11 cellular contexts compared by ENCODE assay signal in the genomic region with DNA sequence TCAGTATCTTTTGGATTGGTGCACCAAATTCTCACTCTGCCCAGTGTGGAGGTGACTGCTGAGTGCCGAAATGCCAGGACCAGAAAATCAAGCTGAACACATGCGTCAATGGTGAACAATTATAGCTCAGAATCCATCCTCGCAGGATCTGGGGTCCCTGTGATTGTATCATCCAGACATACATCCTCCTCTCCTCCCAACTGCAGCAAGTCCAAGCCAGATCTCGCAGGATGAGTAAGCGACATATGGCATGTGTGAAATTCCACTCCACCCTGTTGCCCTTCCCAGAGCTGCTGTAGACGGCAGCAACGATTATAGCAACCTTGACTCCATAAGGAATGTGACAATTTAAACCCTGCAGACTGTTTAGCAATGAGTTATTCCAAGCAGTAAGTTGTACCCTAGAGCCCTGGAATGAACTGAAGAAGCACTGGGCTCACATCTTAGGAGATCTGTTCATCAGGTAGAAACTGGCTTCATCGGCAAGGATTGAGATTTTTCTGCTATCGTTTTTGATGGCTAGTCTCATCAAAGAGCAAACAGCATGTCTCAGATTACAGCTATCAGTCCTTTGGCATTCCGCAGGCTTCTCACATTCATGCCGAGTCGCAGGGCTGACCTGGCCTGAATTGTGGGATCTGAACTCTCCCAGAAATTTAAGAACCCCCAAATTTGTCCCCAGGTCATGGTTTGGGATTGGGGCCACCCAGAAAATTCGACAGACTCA. TPM values are rescaled to one million over a fixed set of nuclear protein-coding genes. Genes with fewer than 3 reads are reported as not detected.
A peak's percentile ranks its signal among the peaks of the same experiment; 100 is the strongest.
DNase-seq lines count a peak whose midpoint lies in the region; ATAC-seq and TF ChIP-seq lines count a peak whose summit lies in the region.
"Had no signal": no experiment of that assay in that cellular context is flagged by ENCODE, and none has a peak within 500 bp of the region (broad histone marks: within the 10 kb centered on the region; RNA-seq: fewer than 3 reads in every experiment).

No MANE protein-coding gene starts in this region.

- H3K18ac ChIP-seq in IMR-90 (ENCODE audit: low read depth, low read length): no peak overlapping the region

- TF ChIP-seq POLR2A in IMR-90 (IDR thresholded peaks at IDR 0.05; ENCODE audit: low read depth, low read length): no peak

- peaks cover 4% of the 10 kb centered on the region for H3K36me3 Mint-ChIP-seq in chondrocyte (ENCODE audit: low read depth)

- H2AK9ac ChIP-seq in IMR-90 (replicated peaks; ENCODE audit: low read depth, low read length, poor library complexity): no peak overlapping the region

- 6% methylated on average over 2 of the region's 13 CpGs; no CpG with 5 or more reads in 1 of the 2 experiments for WGBS in IMR-90 (ENCODE audit: extremely low coverage in 2 of 2, insufficient read length in 1 of 2), 2 experiments

- no peak overlapping the region for H3K4ac ChIP-seq in IMR-90 (ENCODE audit: low read depth, low read length)

- no peak overlapping the region for H2BK15ac ChIP-seq in IMR-90 (ENCODE audit: low read depth, low read length)

- no peak overlapping the region for H4K5ac ChIP-seq in IMR-90 (ENCODE audit: low read depth, low read length)

- H3K9me3 ChIP-seq in IMR-90 (ENCODE audit: control insufficient read depth, insufficient read depth, low read length): peaks cover 4% of the 10 kb centered on the region
- H3K9me3 ChIP-seq: prostate gland, suprapubic skin had no signal

- H3K4me1 ChIP-seq in IMR-90 (ENCODE audit: control insufficient read depth, insufficient read depth, low read length): peaks cover 4% of the 10 kb centered on the region
- H3K4me1 ChIP-seq: prostate gland, suprapubic skin had no signal

- no peaks in the 10 kb centered on the region for H3K36me3 ChIP-seq in IMR-90 (ENCODE audit: control insufficient read depth, insufficient read depth, low read length)
- H3K36me3 ChIP-seq: prostate gland, suprapubic skin had no signal

- no peaks in the 10 kb centered on the region for H3K9me1 ChIP-seq in IMR-90 (ENCODE audit: insufficient read depth, low read length)

- H2AK5ac ChIP-seq in IMR-90 (ENCODE audit: low read depth, low read length): 0 out of 2 replicates have a peak overlapping the region, but pooled peaks have one; percentile 6

- dilution Hi-C loops in IMR-90 (cut with HindIII; ENCODE audit: low sequenced_read_pairs, unreplicated experiment): no loop called here

- H3K4me1 Mint-ChIP-seq in chondrocyte (ENCODE audit: low read depth): peaks cover 45% of the 10 kb centered on the region

- H2AFZ ChIP-seq in IMR-90 (replicated peaks; ENCODE audit: low read length, poor library complexity): peak overlapping the region; percentile 48

- peak overlapping the region; percentile 98 for H3K27ac Mint-ChIP-seq in chondrocyte (ENCODE audit: unreplicated experiment)

- H4K20me1 ChIP-seq in IMR-90 (ENCODE audit: insufficient read depth, low read length): no peaks in the 10 kb centered on the region

- H3K4me3 Mint-ChIP-seq in chondrocyte (ENCODE audit: unreplicated experiment): peak overlapping the region; percentile 61

- no peak overlapping the region for H4K8ac ChIP-seq in IMR-90 (ENCODE audit: low read depth in 2 of 2, low read length in 2 of 2)

- in situ Hi-C loops in IMR-90 (cut with MboI; ENCODE audit: low sequenced_read_pairs): no loop called here

- TF ChIP-seq CTCF in AG09319 (IDR thresholded peaks at IDR 0.05; ENCODE audit: low read depth, low read length): no peak
- no peak for TF ChIP-seq CTCF in IMR-90 (conservative IDR thresholded peaks at IDR 0.05; ENCODE audit: low read depth, low read length)
- no peak for TF ChIP-seq CTCF in chondrocyte (IDR thresholded peaks at IDR 0.05)

- peak overlapping the region; percentile 4 for H3K4me2 ChIP-seq in IMR-90 (ENCODE audit: low read depth, low read length)

- POLR2A ChIA-PET in IMR-90 (lab: Charles Lee; ENCODE audit: unreplicated experiment): no interaction called here

- no TSS peak for BruUV-seq in IMR-90 (replicated peaks; lab: Mats Ljungman, UMichigan)

- ATAC-seq in IMR-90 (ENCODE audit: low read depth): peak; percentile 96

- no peak overlapping the region for H3K27ac ChIP-seq in IMR-90 (ENCODE audit: insufficient read depth, low read length)
- H3K27ac ChIP-seq in substantia nigra (ENCODE audit: low read depth, low read length, poor library complexity, severe bottlenecking): no peak overlapping the region
- H3K27ac ChIP-seq: prostate gland, suprapubic skin had no signal

- H2BK20ac ChIP-seq in IMR-90 (ENCODE audit: low read depth, low read length): no peak overlapping the region

- intact Hi-C loops in IMR-90 (cut with micrococcal nuclease): no loop called here

- no peaks in the 10 kb centered on the region for H3K27me3 Mint-ChIP-seq in chondrocyte (ENCODE audit: low read depth)

- H3K56ac ChIP-seq in IMR-90 (ENCODE audit: extremely low read depth, insufficient read depth, low read length): no peak overlapping the region

- H3K14ac ChIP-seq in IMR-90 (replicated peaks; ENCODE audit: low read depth, low read length): no peak overlapping the region

- no peak overlapping the region for H3K9ac ChIP-seq in IMR-90 (ENCODE audit: low read depth, low read length)

- H2BK120ac ChIP-seq in IMR-90 (ENCODE audit: low read depth, low read length): 0 out of 2 replicates have a peak overlapping the region, but pooled peaks have one; percentile 26

- H3K23ac ChIP-seq in IMR-90 (ENCODE audit: low read depth, low read length): no peak overlapping the region

- CTCF ChIA-PET in IMR-90 (lab: Yijun Ruan, JAX): no interaction called here

- H3K79me1 ChIP-seq in IMR-90 (ENCODE audit: low read depth in 1 of 2, low read length in 2 of 2): no peaks in the 10 kb centered on the region

- H3K4me3 ChIP-seq in IMR-90 (ENCODE audit: insufficient read depth, low read depth, low read length): no peak overlapping the region
- H3K4me3 ChIP-seq: prostate gland, suprapubic skin had no signal

- no peak overlapping the region for H4K91ac ChIP-seq in IMR-90 (ENCODE audit: insufficient read depth, low read depth, low read length)

- DNase-seq in AG09319 (ENCODE audit: extremely low read depth, low read depth): peak; percentile 16
- DNase-seq in IMR-90: peak; percentile 73
- no peak for DNase-seq in chondrocyte (ENCODE audit: low spot score)
- peak; percentile 73 for DNase-seq in left kidney (ENCODE audit: low read depth, low spot score)
- no peak for DNase-seq in NCI-H510A treated with DMSO at 0.1 percent for 48 hours (lab: John Stamatoyannopoulos, UW)
- no peak for DNase-seq in activated gamma-delta T cell treated with Interleukin-2 at 50 U/mL for 16 hours
- DNase-seq in activated naive CD4-positive, alpha-beta T cell (lab: John Stamatoyannopoulos, UW): no peak
- DNase-seq in substantia nigra (lab: John Stamatoyannopoulos, UW): no peak
- DNase-seq: foreskin melanocyte had no signal

- H2BK5ac ChIP-seq in IMR-90 (ENCODE audit: low read depth, low read length, poor library complexity, severe bottlenecking): no peak overlapping the region

- H3K27me3 ChIP-seq in IMR-90 (ENCODE audit: control insufficient read depth, insufficient read depth, low read length): peaks cover 2% of the 10 kb centered on the region; the same call in 1 of the 2 replicates
- H3K27me3 ChIP-seq: suprapubic skin had no signal

- peaks cover 20% of the 10 kb centered on the region for H3K9me3 Mint-ChIP-seq in chondrocyte (ENCODE audit: low read depth)

- TF ChIP-seq RAD21 in IMR-90 (IDR thresholded peaks at IDR 0.05; ENCODE audit: low read length): no peak

TF ChIP-seq in IMR-90, 13 proteins besides CTCF, POLR2A, EP300 and RAD21:
- no peak for TF ChIP-seq SMC3 (IDR thresholded peaks at IDR 0.05; ENCODE audit: low read depth, low read length)
- TF ChIP-seq BHLHE40 (IDR thresholded peaks at IDR 0.05; ENCODE audit: low read depth, low read length): peak; percentile 7; the same call in 1 of the 2 replicates

RNA-seq across cellular contexts. Expression of gene SORBS2, which starts 35.5 kb away (rescaled TPM):
- total RNA-seq in IMR-90 (2012; rRNA removed) (under 0.01 and 0.18 TPM in 2 replicates), chondrocyte (41.8 to 105 TPM (median 104 TPM) in 3 replicates)
- 0.29 TPM in 1 of 2 replicates, not detected in the other for polyA plus RNA-seq in IMR-90 (2012; rRNA removed)
- polyA plus RNA-seq in IMR-90 (2012; cell fraction: cytosol; rRNA removed): 0.03 TPM in 1 of 2 replicates, not detected in the other
- 0.25 TPM in 1 of 2 replicates, not detected in the other for polyA plus RNA-seq in IMR-90 (2012; cell fraction: nucleus; rRNA removed; ENCODE audit: low replicate concordance)

Comparison
In these comparisons a context has a peak if more than half of its experiments do, and no peak if none do; other contexts are left out.
1. DNase-seq: peak in AG09319 (single experiment), IMR-90 (single experiment) and left kidney (single experiment); none in chondrocyte (single experiment), NCI-H510A treated with DMSO at 0.1 percent for 48 hours (single experiment), activated gamma-delta T cell treated with Interleukin-2 at 50 U/mL for 16 hours (single experiment), activated naive CD4-positive, alpha-beta T cell (0 of 4) and substantia nigra (0 of 49).
2. RNA of gene SORBS2, which starts 35.5 kb away (total RNA-seq): 41.8 to 105 TPM in chondrocyte; under 0.01 to 0.18 TPM in IMR-90; every median in the first group is over 10 times any median in the second.